11 cellular contexts compared by ENCODE assay signal in the genomic region with DNA sequence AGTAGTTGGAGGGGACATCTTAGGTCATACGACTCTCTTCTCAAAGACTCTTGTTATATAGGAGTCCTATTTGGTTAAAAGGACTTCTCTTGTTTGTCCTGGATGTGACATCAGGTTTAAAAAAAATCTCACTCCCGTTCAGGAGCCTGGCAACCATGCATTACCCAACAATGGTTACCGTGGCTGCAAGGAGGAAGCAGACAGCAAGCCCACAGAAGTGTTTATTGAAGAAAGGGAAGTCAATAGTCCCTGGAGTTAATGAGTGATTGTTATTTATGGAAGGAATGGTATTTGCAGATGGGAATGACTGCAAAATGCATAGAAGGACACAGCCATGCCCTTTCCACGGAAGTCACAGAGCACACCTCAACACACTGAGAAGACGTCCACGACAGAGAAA.
DNase-seq lines count a peak whose midpoint lies in the region; ATAC-seq and TF ChIP-seq lines count a peak whose summit lies in the region.
"Had no signal": no experiment of that assay in that cellular context is flagged by ENCODE, and none has a peak within 500 bp of the region (broad histone marks: within the 10 kb centered on the region; RNA-seq: fewer than 3 reads in every experiment).

No MANE protein-coding gene starts in this region.

- in situ Hi-C loops in KBM-7 (cut with MboI; ENCODE audit: low pct_unique_long_range_greater_than_20kb, low sequenced_read_pairs): no loop called here

- peaks cover 12% of the 10 kb centered on the region for H3K4me1 ChIP-seq in lower lobe of right lung

- H3K9me3 ChIP-seq in lower lobe of right lung: no peaks in the 10 kb centered on the region
- H3K9me3 ChIP-seq: testis had no signal

- H3K27ac ChIP-seq in lower lobe of right lung: no peak overlapping the region
- H3K27ac ChIP-seq: testis had no signal

- DNase-seq in AML-193 (lab: John Stamatoyannopoulos, UW) (peak; percentile 91 to 93), KBM-7 (peak; percentile 79), UCSD-AML1 (lab: John Stamatoyannopoulos, UW; ENCODE audit: unreplicated experiment) (peak; percentile 23), lower lobe of right lung (no peak), epidermal melanocyte (ENCODE audit: insufficient read length, low spot score) (no peak), EL (no peak)
- DNase-seq in stimulated activated CD4-positive, alpha-beta T cell treated with anti-CD3 and anti-CD28 coated beads, Interleukin-2, amount 100 ng/mL, for 48 hours: no peak
- DNase-seq: activated CD4-positive, alpha-beta T cell treated with anti-CD3 and anti-CD28 coated beads for 1 hour; SHP77 treated with DMSO at 0.1 percent for 48 hours; testis had no signal

- H3K36me3 ChIP-seq in lower lobe of right lung: no peaks in the 10 kb centered on the region

- intact Hi-C loops in lower lobe of right lung (cut with DNase I): no loop called here

- no peaks in the 10 kb centered on the region for H3K27me3 ChIP-seq in lower lobe of right lung (ENCODE audit: low read depth)
- H3K27me3 ChIP-seq: testis had no signal

- no peak overlapping the region for H3K4me3 ChIP-seq in lower lobe of right lung
- H3K4me3 ChIP-seq: testis had no signal

- TF ChIP-seq CTCF in lower lobe of right lung (IDR thresholded peaks at IDR 0.05): no peak

- peak; percentile 79 to 80 for ATAC-seq in lower lobe of right lung
- ATAC-seq in GM18520 (IDR thresholded peaks at IDR 0.05; ENCODE audit: unreplicated experiment): no peak

Comparison
In these comparisons a context has a peak if more than half of its experiments do, and no peak if none do; other contexts are left out.
1. DNase-seq: peak in AML-193 (2 of 2), KBM-7 (single experiment) and UCSD-AML1 (single experiment); none in lower lobe of right lung (single experiment), stimulated activated CD4-positive, alpha-beta T cell treated with anti-CD3 and anti-CD28 coated beads, Interleukin-2, amount 100 ng/mL, for 48 hours (0 of 2), epidermal melanocyte (single experiment) and EL (single experiment).